In genomic region chr2:134273240-134273983, GRCh38 we compare ENCODE assay signal across 14 cellular contexts.
"Had no signal": no experiment of that assay in that cellular context is flagged by ENCODE, and none has a peak within 500 bp of the region (broad histone marks: within the 10 kb centered on the region; RNA-seq: fewer than 3 reads in every experiment).

No MANE protein-coding gene starts in this region.

- H3K27me3 Mint-ChIP-seq: activated CD4-positive, alpha-beta T cell treated with anti-CD3 and anti-CD28 coated beads, Interleukin-2, amount 10 ng/mL, durations not matched to agents 7 days and 5 days; activated naive CD4-positive, alpha-beta T cell treated with anti-CD3 and anti-CD28 coated beads, Interleukin-2, amount 10 ng/mL, durations not matched to agents 7 days and 5 days; dendritic cell treated with granulocyte-macrophage colony-stimulating factor and Interleukin-4, amounts not matched to agents 40 ng/mL and 50 ng/mL, for 4 days; effector memory CD8-positive, alpha-beta T cell had no signal

- ATAC-seq: effector memory CD8-positive, alpha-beta T cell; lower lobe of right lung; naive thymus-derived CD4-positive, alpha-beta T cell had no signal

- H3K4me3 Mint-ChIP-seq: activated CD4-positive, alpha-beta T cell treated with anti-CD3 and anti-CD28 coated beads, Interleukin-2, amount 10 ng/mL, durations not matched to agents 7 days and 5 days; activated naive CD4-positive, alpha-beta T cell treated with anti-CD3 and anti-CD28 coated beads, Interleukin-2, amount 10 ng/mL, durations not matched to agents 7 days and 5 days; brain; dendritic cell treated with granulocyte-macrophage colony-stimulating factor and Interleukin-4, amounts not matched to agents 40 ng/mL and 50 ng/mL, for 4 days; effector memory CD8-positive, alpha-beta T cell had no signal

- H3K9me3 ChIP-seq: lower lobe of right lung, stomach, thoracic aorta had no signal

- H3K36me3 ChIP-seq: thoracic aorta had no signal

- H3K9me3 Mint-ChIP-seq: activated CD4-positive, alpha-beta T cell treated with anti-CD3 and anti-CD28 coated beads, Interleukin-2, amount 10 ng/mL, durations not matched to agents 7 days and 5 days; activated naive CD4-positive, alpha-beta T cell treated with anti-CD3 and anti-CD28 coated beads, Interleukin-2, amount 10 ng/mL, durations not matched to agents 7 days and 5 days; activated T-helper 2 cell treated with anti-CD3 and anti-CD28 coated beads, Interferon-gamma antibody, Interleukin-2, Interleukin-4, amounts not matched to agents 10 μg/mL and 5 μg/mL and 100 μg/mL, durations not matched to agents 14 hours and 24 hours and 36 hours; brain; effector memory CD8-positive, alpha-beta T cell had no signal

- H3K4me3 ChIP-seq: lower lobe of right lung, stomach, thoracic aorta had no signal

- DNase-seq: activated CD4-positive, alpha-beta T cell treated with anti-CD3 and anti-CD28 coated beads, Interleukin-2, amount 10 ng/mL, durations not matched to agents 7 days and 5 days; activated naive CD4-positive, alpha-beta T cell treated with anti-CD3 and anti-CD28 coated beads, Interleukin-2, amount 10 ng/mL, durations not matched to agents 7 days and 5 days; effector memory CD8-positive, alpha-beta T cell; hippocampal formation; lower lobe of right lung; naive thymus-derived CD4-positive, alpha-beta T cell; occipital lobe; stimulated activated CD4-positive, alpha-beta T cell treated with anti-CD3 and anti-CD28 coated beads, Interleukin-15, amount 100 ng/mL, for 24 hours; stimulated activated CD4-positive, alpha-beta T cell treated with anti-CD3 and anti-CD28 coated beads, Interleukin-4, amount 100 ng/mL, for 24 hours; stomach had no signal

- H3K27ac Mint-ChIP-seq: activated CD4-positive, alpha-beta T cell treated with anti-CD3 and anti-CD28 coated beads, Interleukin-2, amount 10 ng/mL, durations not matched to agents 7 days and 5 days; activated naive CD4-positive, alpha-beta T cell treated with anti-CD3 and anti-CD28 coated beads, Interleukin-2, amount 10 ng/mL, durations not matched to agents 7 days and 5 days; activated T-helper 2 cell treated with anti-CD3 and anti-CD28 coated beads, Interferon-gamma antibody, Interleukin-2, Interleukin-4, amounts not matched to agents 10 μg/mL and 5 μg/mL and 100 μg/mL, durations not matched to agents 14 hours and 24 hours and 36 hours; dendritic cell treated with granulocyte-macrophage colony-stimulating factor and Interleukin-4, amounts not matched to agents 40 ng/mL and 50 ng/mL, for 4 days had no signal

- H3K27me3 ChIP-seq: stomach had no signal

- H3K27ac ChIP-seq: lower lobe of right lung, stomach, thoracic aorta had no signal

- H3K4me1 ChIP-seq: lower lobe of right lung had no signal
